Comparison of ENCODE assay signal across 8 cellular contexts in genomic region chr18:33440384-33441043, GRCh38. TPM values are rescaled to one million over a fixed set of nuclear protein-coding genes. Genes with fewer than 3 reads are reported as not detected.
DNase-seq lines count a peak whose midpoint lies in the region; ATAC-seq and TF ChIP-seq lines count a peak whose summit lies in the region.

TSS of gene CCDC178 (minus strand) at chr18:33440721. CDS start at chr18:33412088, 28,633 bp downstream.

- peak; percentile 40 for DNase-seq in DMS 273 (lab: John Stamatoyannopoulos, UW; ENCODE audit: unreplicated experiment)
- DNase-seq in DMS 273 treated with DMSO at 0.1 percent for 48 hours (lab: John Stamatoyannopoulos, UW) = no peak
- peak; percentile 8 for DNase-seq in brain pericyte (ENCODE audit: low read depth, low spot score)
- DNase-seq in left colon = peak in 1 of 2 donors; percentile 16
- DNase-seq in thyroid gland = peak; percentile 51 to 66
- DNase-seq in stimulated activated CD4-positive, alpha-beta T cell treated with anti-CD3 and anti-CD28 coated beads, Interleukin-4, amount 100 ng/mL, for 4 hours = no peak

- H3K27ac ChIP-seq in thyroid gland = peak within 1 kb of the TSS; percentile 18 to 65 (median 48)

- H3K9me3 ChIP-seq in thyroid gland = no peaks in the 10 kb centered on the region

- peak in 2 of 6 experiments; percentile 18 to 36 for TF ChIP-seq CTCF in thyroid gland (IDR thresholded peaks at IDR 0.05)

- no peaks in the 10 kb centered on the region for H3K36me3 ChIP-seq in thyroid gland

- intact Hi-C loops in left colon (cut with DNase I, micrococcal nuclease) (no loop called here), thyroid gland (cut with DNase I) (loop anchor here (5.0 kb wide), 1 partner anchor 52 kb away; no protein-coding TSS in a partner anchor)

- H3K27me3 ChIP-seq in thyroid gland = no peaks in the 10 kb centered on the region

- H3K4me3 ChIP-seq in thyroid gland (replicated peaks in 1 of 3) = peak within 1 kb of the TSS in 2 of 3 donors; percentile 47 to 65

- ATAC-seq in left colon = peak; percentile 44
- ATAC-seq in HG03039 (IDR thresholded peaks at IDR 0.05; ENCODE audit: unreplicated experiment) = no peak
- no peak for ATAC-seq in HG03520 (IDR thresholded peaks at IDR 0.05; ENCODE audit: unreplicated experiment)

- TF ChIP-seq POLR2A in thyroid gland (IDR thresholded peaks at IDR 0.05) = peak in 1 of 2 donors; percentile 18

- WGBS in thyroid gland, 2 donors = 2 to 3% methylated on average over 30 to 32 of the region's 69 CpGs

- peaks cover 4 to 5% of the 10 kb centered on the region in 2 donors for H3K4me1 ChIP-seq in thyroid gland

RNA-seq across cellular contexts. Expression of gene CCDC178, which starts in this region (rescaled TPM):
- total RNA-seq in left colon (under 1 TPM in 1 of 2 donors, not detected in 1; 0.36 TPM), thyroid gland (1 to 10 TPM in 3 of 4 donors, not detected in 1; 1.4 to 3.1 (median 1.7) TPM)

Comparison
In these comparisons a context has a peak if more than half of its experiments do, and no peak if none do; other contexts are left out.
1. DNase-seq: peak in DMS 273 (single experiment), brain pericyte (single experiment) and thyroid gland (2 of 2); none in DMS 273 treated with DMSO at 0.1 percent for 48 hours (single experiment) and stimulated activated CD4-positive, alpha-beta T cell treated with anti-CD3 and anti-CD28 coated beads, Interleukin-4, amount 100 ng/mL, for 4 hours (0 of 2).
2. Peak in ATAC-seq in left colon; RNA of the gene not detected or under 1 TPM.